In the genomic region with DNA sequence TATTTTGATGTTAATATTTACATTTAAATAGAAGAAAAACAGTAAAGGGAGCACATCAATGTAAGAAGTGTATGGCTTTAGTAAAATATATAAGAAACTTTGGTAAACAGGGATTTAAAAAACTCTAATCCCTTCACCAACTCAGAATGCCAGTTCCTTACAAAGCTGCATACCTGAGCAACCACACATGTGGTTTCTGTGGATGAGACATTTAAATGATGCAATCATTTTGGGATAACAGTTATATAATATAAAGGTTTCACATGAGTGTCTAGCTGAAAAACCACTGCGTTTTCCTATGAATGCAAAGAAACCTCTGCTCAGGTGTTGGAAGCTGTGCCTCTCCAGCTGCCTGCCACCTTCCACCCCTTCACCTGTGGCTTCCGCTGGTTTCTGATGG, we compare ENCODE assay signal across 25 cellular contexts.
DNase-seq lines count a peak whose midpoint lies in the region; ATAC-seq, FAIRE-seq and TF ChIP-seq lines count a peak whose summit lies in the region.
"Had no signal": no experiment of that assay in that cellular context is flagged by ENCODE, and none has a peak within 500 bp of the region (broad histone marks: within the 10 kb centered on the region; RNA-seq: fewer than 3 reads in every experiment).

No MANE protein-coding gene starts in this region.

- H3K4me3 ChIP-seq in coronary artery = no peak overlapping the region
- H3K4me3 ChIP-seq: BLaER1 treated with 17β-estradiol and CSF1 and Interleukin-3, amounts not matched to agents 10 nM and 100 nM; lower lobe of right lung; uterus had no signal

- no peak for ATAC-seq in GM21423 (IDR thresholded peaks at IDR 0.05; ENCODE audit: unreplicated experiment)
- ATAC-seq: WTC11 had no signal

- no peak for TF ChIP-seq CTCF in coronary artery (IDR thresholded peaks at IDR 0.05)
- TF ChIP-seq CTCF in osteocyte (IDR thresholded peaks at IDR 0.05) = no peak

- peak; percentile 46 for FAIRE-seq in RCC 7860 (lab: Jason Lieb, UNC)
- FAIRE-seq: H1 had no signal

- no peak overlapping the region for H3K27ac ChIP-seq in coronary artery
- H3K27ac ChIP-seq: BLaER1 treated with 17β-estradiol and CSF1 and Interleukin-3, amounts not matched to agents 10 nM and 100 nM; lower lobe of right lung; uterus had no signal

- no peak overlapping the region for H3K4me3 Mint-ChIP-seq in osteocyte (ENCODE audit: unreplicated experiment)
- H3K4me3 Mint-ChIP-seq: activated CD4-positive, alpha-beta memory T cell treated with anti-CD3 and anti-CD28 coated beads for 36 hours; activated T-cell treated with anti-CD3 and anti-CD28 coated beads, Interleukin-2, amount 50 U/mL, for 24 hours; brain; naive B cell; WTC11 had no signal

- H3K4me1 Mint-ChIP-seq in osteocyte (ENCODE audit: unreplicated experiment) = peaks cover 31% of the 10 kb centered on the region
- H3K4me1 Mint-ChIP-seq: WTC11 had no signal

- H3K36me3 Mint-ChIP-seq in osteocyte (ENCODE audit: unreplicated experiment) = peaks cover 42% of the 10 kb centered on the region
- H3K36me3 Mint-ChIP-seq: activated CD4-positive, alpha-beta memory T cell treated with anti-CD3 and anti-CD28 coated beads for 36 hours; brain; WTC11 had no signal

- no peaks in the 10 kb centered on the region for H3K9me3 Mint-ChIP-seq in osteocyte (ENCODE audit: unreplicated experiment)
- H3K9me3 Mint-ChIP-seq: activated CD4-positive, alpha-beta memory T cell treated with anti-CD3 and anti-CD28 coated beads for 36 hours; activated T-cell treated with anti-CD3 and anti-CD28 coated beads, Interleukin-2, amount 50 U/mL, for 24 hours; naive B cell; WTC11 had no signal

- DNase-seq in GM03348 (ENCODE audit: low spot score) (peak; percentile 39), RCC 7860 (ENCODE audit: low spot score) (peak; percentile 52), coronary artery (ENCODE audit: low spot score) (peak; percentile 33), osteocyte (ENCODE audit: extremely low spot score, unreplicated experiment) (no peak), cortex of kidney (lab: John Stamatoyannopoulos, UW) (no peak), NCI-H187 (lab: John Stamatoyannopoulos, UW) (no peak)
- DNase-seq: activated CD4-positive, alpha-beta memory T cell treated with anti-CD3 and anti-CD28 coated beads for 36 hours; activated naive CD4-positive, alpha-beta T cell treated with anti-CD3 and anti-CD28 coated beads, Interleukin-2, amount 50 U/mL, for 16 hours; activated T-cell treated with anti-CD3 and anti-CD28 coated beads, Interleukin-2, amount 50 U/mL, for 24 hours; glutamatergic neuron; lower lobe of right lung; MV-4-11; naive B cell; NCI-H2029 treated with DMSO at 0.1 percent for 48 hours; NCI-H524; posterior cingulate gyrus; SHP77 treated with DMSO at 0.1 percent for 48 hours; stimulated activated CD4-positive, alpha-beta T cell treated with anti-CD3 and anti-CD28 coated beads, Interleukin-4, amount 100 ng/mL, for 4 hours; T-helper 2 cell; uterus had no signal

- peak overlapping the region; percentile 81 for H3K27ac Mint-ChIP-seq in osteocyte (ENCODE audit: unreplicated experiment)
- H3K27ac Mint-ChIP-seq: activated CD4-positive, alpha-beta memory T cell treated with anti-CD3 and anti-CD28 coated beads for 36 hours; activated T-cell treated with anti-CD3 and anti-CD28 coated beads, Interleukin-2, amount 50 U/mL, for 24 hours; WTC11 had no signal

- H3K27me3 Mint-ChIP-seq in osteocyte (ENCODE audit: unreplicated experiment) = no peaks in the 10 kb centered on the region
- H3K27me3 Mint-ChIP-seq: brain, naive B cell had no signal

Comparison
In these comparisons a context has a peak if more than half of its experiments do, and no peak if none do; other contexts are left out.
1. DNase-seq: peak in GM03348 (single experiment), RCC 7860 (single experiment) and coronary artery (single experiment); none in osteocyte (single experiment), cortex of kidney (single experiment) and NCI-H187 (0 of 2).